8 cellular contexts compared by ENCODE assay signal in genomic region chr15:79091204-79091867, GRCh38. TPM values are rescaled to one million over a fixed set of nuclear protein-coding genes. Genes with fewer than 3 reads are reported as not detected.
DNase-seq lines count a peak whose midpoint lies in the region; ATAC-seq and TF ChIP-seq lines count a peak whose summit lies in the region.

No MANE protein-coding gene starts in this region.

- no TSS peak for BruUV-seq in Panc1 (replicated peaks; lab: Mats Ljungman, UMichigan)

- no peaks in the 10 kb centered on the region for H3K36me3 ChIP-seq in Panc1 (ENCODE audit: control insufficient read depth, insufficient read depth, low read length)

- CTCF ChIA-PET in Panc1 (lab: Charles Lee): interaction anchor here (0.6 to 0.7 kb wide), 4 partner anchors 36 to 784 kb away, joined by 3 to 11 read pairs (median 5); no protein-coding TSS in a partner anchor

- H3K27me3 Mint-ChIP-seq in glutamatergic neuron (ENCODE audit: unreplicated experiment): peaks cover 30% of the 10 kb centered on the region

- no peak overlapping the region for H3K27ac ChIP-seq in Panc1 (ENCODE audit: low read length)

- intact Hi-C loops in Panc1 (cut with micrococcal nuclease; ENCODE audit: unreplicated experiment): no loop called here

- in situ Hi-C loops in Panc1 (cut with HindIII; ENCODE audit: low pct_unique_long_range_greater_than_20kb, low sequenced_read_pairs): no loop called here

- peaks cover 11% of the 10 kb centered on the region for H3K4me1 ChIP-seq in Panc1 (ENCODE audit: control insufficient read depth, insufficient read depth, low read length)

- H3K4me3 ChIP-seq in Panc1 (ENCODE audit: low read depth in 2 of 2, low read length in 2 of 2): peak overlapping the region; percentile 35 to 44

- H3K27ac Mint-ChIP-seq in glutamatergic neuron (ENCODE audit: unreplicated experiment): no peak overlapping the region

- DNase-seq in NCI-H146 (lab: John Stamatoyannopoulos, UW) (peak; percentile 18), NCI-H146 treated with DMSO at 0.1 percent for 48 hours (lab: John Stamatoyannopoulos, UW; ENCODE audit: unreplicated experiment) (no peak), Panc1 (ENCODE audit: low read depth, low spot score) (no peak), glutamatergic neuron (peak; percentile 64), kidney glomerular epithelial cell (lab: John Stamatoyannopoulos, UW) (no peak), NCI-H446 treated with DMSO at 0.1 percent for 48 hours (lab: John Stamatoyannopoulos, UW) (no peak)
- DNase-seq in stimulated activated CD4-positive, alpha-beta T cell treated with anti-CD3 and anti-CD28 coated beads, Interleukin-4, amount 100 ng/mL, for 24 hours: peak; percentile 14

- POLR2A ChIA-PET in Panc1 (lab: Charles Lee): interaction anchor here (0.7 kb wide), 1 partner anchor 93 kb away, joined by 3 read pairs; no protein-coding TSS in a partner anchor

- ATAC-seq in Panc1: peak; percentile 87
- no peak for ATAC-seq in HG02870 (IDR thresholded peaks at IDR 0.05; ENCODE audit: unreplicated experiment)

- H3K9me3 Mint-ChIP-seq in glutamatergic neuron (ENCODE audit: unreplicated experiment): peaks cover 2% of the 10 kb centered on the region

- peaks cover 14% of the 10 kb centered on the region for H3K27me3 ChIP-seq in Panc1 (ENCODE audit: control insufficient read depth, insufficient read depth, low read length)

- peak overlapping the region; percentile 92 for H3K4me3 Mint-ChIP-seq in glutamatergic neuron (ENCODE audit: unreplicated experiment)

- H3K36me3 Mint-ChIP-seq in glutamatergic neuron (ENCODE audit: unreplicated experiment): peaks cover 6% of the 10 kb centered on the region

- no peaks in the 10 kb centered on the region for H3K9me3 ChIP-seq in Panc1 (ENCODE audit: control insufficient read depth, insufficient read depth, low read depth, low read length)

- no peak for TF ChIP-seq CTCF in Panc1 (IDR thresholded peaks at IDR 0.05)
- TF ChIP-seq CTCF in glutamatergic neuron (IDR thresholded peaks at IDR 0.05; ENCODE audit: partially characterized antibody, unreplicated experiment): no peak

- H3K4me1 Mint-ChIP-seq in glutamatergic neuron (ENCODE audit: low read depth, unreplicated experiment): peaks cover 6% of the 10 kb centered on the region

RNA-seq across cellular contexts. Expression of gene RASGRF1, which starts 0.8 kb away (rescaled TPM):
- total RNA-seq in Panc1 (2021; ENCODE audit: unreplicated experiment) (0.59 TPM), glutamatergic neuron (ENCODE audit: unreplicated experiment) (0.32 TPM)
- 1.2 TPM for polyA plus RNA-seq in Panc1 (2012; ENCODE audit: insufficient read length)

Comparison
In these comparisons a context has a peak if more than half of its experiments do, and no peak if none do; other contexts are left out.
1. DNase-seq: peak in NCI-H146 (single experiment), glutamatergic neuron (single experiment) and stimulated activated CD4-positive, alpha-beta T cell treated with anti-CD3 and anti-CD28 coated beads, Interleukin-4, amount 100 ng/mL, for 24 hours (single experiment); none in NCI-H146 treated with DMSO at 0.1 percent for 48 hours (single experiment), Panc1 (single experiment), kidney glomerular epithelial cell (single experiment) and NCI-H446 treated with DMSO at 0.1 percent for 48 hours (single experiment).